Comparison of ENCODE assay signal across 28 cellular contexts in the genomic region with DNA sequence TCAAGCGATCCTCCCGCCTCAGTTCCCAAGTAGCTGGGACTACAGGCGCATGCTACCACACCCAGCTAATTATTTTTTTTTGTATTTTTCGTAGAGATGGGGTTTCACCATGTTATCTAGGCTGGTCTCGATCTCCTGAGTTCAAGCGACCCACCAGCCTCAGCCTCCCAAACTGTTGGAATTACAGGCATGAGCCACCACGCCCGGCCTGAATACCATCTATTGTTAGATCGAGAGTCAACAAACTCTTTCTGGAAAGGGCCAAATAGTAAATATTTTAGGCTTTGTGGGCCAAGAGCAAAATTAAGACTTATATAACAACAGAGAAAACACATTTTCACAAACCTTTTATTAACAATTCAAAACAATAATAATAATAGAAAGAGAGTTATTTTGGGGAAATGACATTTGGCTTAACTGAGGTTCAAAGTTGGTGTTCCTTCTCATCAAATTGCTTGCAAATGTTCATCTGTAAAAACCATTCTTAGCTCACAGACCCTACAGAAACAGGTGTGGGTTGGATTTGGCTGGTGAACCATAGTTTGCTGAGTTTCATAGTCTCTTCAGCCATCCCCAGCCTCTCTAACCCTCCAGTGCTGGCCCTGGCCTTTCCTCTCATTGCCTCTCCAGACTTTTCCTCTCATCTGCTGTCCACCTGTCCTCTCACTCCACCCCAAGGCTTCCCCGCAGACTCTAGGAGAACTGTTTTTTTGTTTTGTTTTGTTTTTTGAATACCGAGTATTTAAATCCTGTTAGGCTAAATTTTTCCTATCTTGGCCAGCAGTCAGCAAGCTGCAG. TPM values are rescaled to one million over a fixed set of nuclear protein-coding genes. Genes with fewer than 3 reads are reported as not detected.
"Had no signal": no experiment of that assay in that cellular context is flagged by ENCODE, and none has a peak within 500 bp of the region (broad histone marks: within the 10 kb centered on the region; RNA-seq: fewer than 3 reads in every experiment).

No MANE protein-coding gene starts in this region.

- H3K4me1 ChIP-seq: adrenal gland, Peyer's patch had no signal

- H3K27me3 ChIP-seq: adrenal gland, Peyer's patch had no signal

- H3K9me3 Mint-ChIP-seq: activated naive CD8-positive, alpha-beta T cell treated with anti-CD3 and anti-CD28 coated beads, Interleukin-2, amount 10 ng/mL, durations not matched to agents 7 days and 5 days had no signal

- H3K4me1 Mint-ChIP-seq: activated CD4-positive, alpha-beta T cell treated with anti-CD3 and anti-CD28 coated beads for 36 hours; activated naive CD8-positive, alpha-beta T cell treated with anti-CD3 and anti-CD28 coated beads, Interleukin-2, amount 10 ng/mL, durations not matched to agents 7 days and 5 days had no signal

- H3K36me3 Mint-ChIP-seq: activated naive CD8-positive, alpha-beta T cell treated with anti-CD3 and anti-CD28 coated beads, Interleukin-2, amount 10 ng/mL, durations not matched to agents 7 days and 5 days had no signal

- H3K4me2 ChIP-seq: SK-N-SH had no signal

- H3K9ac ChIP-seq: SK-N-SH had no signal

- FAIRE-seq: bronchial epithelial cell had no signal

- H3K4me3 ChIP-seq: adrenal gland, Peyer's patch, SJCRH30 had no signal

- H3K27ac ChIP-seq: adrenal gland, Peyer's patch, RWPE1, SJCRH30, WERI-Rb-1 had no signal

- H3K9me3 ChIP-seq: adrenal gland, Peyer's patch, SJCRH30, SK-N-SH had no signal

- DNase-seq: activated CD4-positive, alpha-beta T cell treated with anti-CD3 and anti-CD28 coated beads for 36 hours; activated CD4-positive, alpha-beta T cell treated with anti-CD3 and anti-CD28 coated beads, Interleukin-2, amount 50 U/mL, for 4 hours; activated CD8-positive, alpha-beta memory T cell treated with anti-CD3 and anti-CD28 coated beads, Interleukin-2, amount 50 U/mL, for 48 hours; activated CD8-positive, alpha-beta T cell treated with anti-CD3 and anti-CD28 coated beads, Interleukin-2, amount 10 ng/mL, durations not matched to agents 7 days and 5 days; activated naive CD4-positive, alpha-beta T cell treated with anti-CD3 and anti-CD28 coated beads, Interleukin-2, amount 50 U/mL, for 16 hours; activated naive CD8-positive, alpha-beta T cell treated with anti-CD3 and anti-CD28 coated beads, Interleukin-2, amount 10 ng/mL, durations not matched to agents 7 days and 5 days; activated T-cell treated with anti-CD3 and anti-CD28 coated beads, Interleukin-2, amount 50 U/mL, for 1 hour; adrenal gland; aorta; central memory CD4-positive, alpha-beta T cell; Kasumi-1; KBM-7; NCI-H1048; NCI-H146; NCI-H187 treated with DMSO at 0.1 percent for 48 hours; NCI-H2107; NCI-H345; NCI-H510A treated with DMSO at 0.1 percent for 48 hours; NCI-H69; NK-92 treated with Interleukin-12 subunit alpha and Interleukin-12 subunit beta, amount 100 ng/mL, for 24 hours; Right ventricle myocardium superior; SK-N-SH; T-helper 1 cell; WERI-Rb-1 had no signal

- H3K36me3 ChIP-seq: adrenal gland, Peyer's patch, SJCRH30, WERI-Rb-1 had no signal

- H3K27ac Mint-ChIP-seq: activated CD4-positive, alpha-beta T cell treated with anti-CD3 and anti-CD28 coated beads for 36 hours; activated CD8-positive, alpha-beta T cell treated with anti-CD3 and anti-CD28 coated beads, Interleukin-2, amount 10 ng/mL, durations not matched to agents 7 days and 5 days; activated naive CD8-positive, alpha-beta T cell treated with anti-CD3 and anti-CD28 coated beads, Interleukin-2, amount 10 ng/mL, durations not matched to agents 7 days and 5 days had no signal

- H3K4me3 Mint-ChIP-seq: activated CD4-positive, alpha-beta T cell treated with anti-CD3 and anti-CD28 coated beads for 36 hours; activated CD8-positive, alpha-beta T cell treated with anti-CD3 and anti-CD28 coated beads, Interleukin-2, amount 10 ng/mL, durations not matched to agents 7 days and 5 days; activated naive CD8-positive, alpha-beta T cell treated with anti-CD3 and anti-CD28 coated beads, Interleukin-2, amount 10 ng/mL, durations not matched to agents 7 days and 5 days had no signal

- ATAC-seq: activated CD4-positive, alpha-beta T cell treated with anti-CD3 and anti-CD28 coated beads for 36 hours; activated CD8-positive, alpha-beta T cell treated with anti-CD3 and anti-CD28 coated beads, Interleukin-2, amount 10 ng/mL, durations not matched to agents 7 days and 5 days had no signal

RNA-seq across cellular contexts. Expression of gene MEOX1, which starts 41.4 kb away (rescaled TPM):
- total RNA-seq: bronchial epithelial cell had no signal
